Comparison of ENCODE assay signal across 8 cellular contexts in the genomic region with DNA sequence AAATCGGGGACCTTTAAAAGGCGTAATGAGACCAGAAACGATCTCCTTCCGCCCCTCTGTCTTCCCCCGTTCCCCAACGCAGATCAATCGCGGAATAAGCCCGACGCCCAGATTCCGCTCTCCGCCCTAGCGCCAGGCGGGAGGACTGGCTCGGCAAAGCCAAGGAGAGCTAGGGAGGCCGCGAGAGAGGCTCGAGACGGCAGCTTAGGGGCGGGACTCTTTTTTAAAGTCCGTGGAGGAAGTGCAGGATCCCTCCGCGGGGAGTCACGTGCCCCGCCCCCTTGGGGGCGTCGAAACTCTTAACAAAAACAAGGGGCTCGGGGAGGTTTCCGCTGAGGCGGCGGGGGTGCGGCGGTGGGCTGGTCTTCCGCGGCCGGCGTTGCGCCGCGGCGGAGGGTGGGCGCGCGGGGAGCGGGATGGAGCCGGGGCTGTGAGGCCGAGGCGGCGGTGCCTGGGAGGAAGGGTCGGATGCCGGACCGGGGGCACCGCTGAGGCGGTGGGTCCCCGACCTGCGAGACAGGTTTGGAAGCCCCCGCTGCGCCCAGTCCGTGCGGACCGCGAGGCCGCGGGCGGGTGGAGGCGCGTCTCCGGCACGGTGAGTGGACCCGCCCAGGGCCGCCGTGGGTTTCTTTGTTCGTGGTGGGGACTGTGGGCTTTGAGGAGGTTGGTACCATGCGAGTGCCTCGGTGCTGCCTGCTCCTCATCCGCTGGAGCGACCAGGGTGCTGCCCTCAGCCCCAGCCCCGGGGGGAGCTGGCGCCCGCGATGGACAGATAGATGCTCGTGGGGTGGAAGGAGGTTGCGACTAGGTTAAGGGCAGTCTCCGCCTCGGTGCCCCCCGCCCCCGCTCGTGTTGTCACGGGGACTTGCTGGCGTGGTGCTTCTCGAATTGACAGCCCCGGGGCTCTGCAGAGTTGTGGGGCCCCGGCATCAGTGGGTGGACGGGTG. TPM values are rescaled to one million over a fixed set of nuclear protein-coding genes. Genes with fewer than 3 reads are reported as not detected.
A peak's percentile ranks its signal among the peaks of the same experiment; 100 is the strongest.
DNase-seq lines count a peak whose midpoint lies in the region; ATAC-seq and TF ChIP-seq lines count a peak whose summit lies in the region.

A gene with protein sequence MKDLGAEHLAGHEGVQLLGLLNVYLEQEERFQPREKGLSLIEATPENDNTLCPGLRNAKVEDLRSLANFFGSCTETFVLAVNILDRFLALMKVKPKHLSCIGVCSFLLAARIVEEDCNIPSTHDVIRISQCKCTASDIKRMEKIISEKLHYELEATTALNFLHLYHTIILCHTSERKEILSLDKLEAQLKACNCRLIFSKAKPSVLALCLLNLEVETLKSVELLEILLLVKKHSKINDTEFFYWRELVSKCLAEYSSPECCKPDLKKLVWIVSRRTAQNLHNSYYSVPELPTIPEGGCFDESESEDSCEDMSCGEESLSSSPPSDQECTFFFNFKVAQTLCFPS (plus strand): TSS at position 296 of the 947 bp plus-strand sequence. CDS start 1,326 bp downstream, outside the sequence.

- peak within 1 kb of the TSS; percentile 100 for H2BK5ac ChIP-seq in mesenchymal stem cell (ENCODE audit: low read depth, low read length, poor library complexity, severe bottlenecking)

- H3K4me1 ChIP-seq in ectodermal cell (ENCODE audit: control insufficient read depth, insufficient read depth, low read length) (peaks cover 31% of the 10 kb centered on the region), mesenchymal stem cell (ENCODE audit: control insufficient read depth, insufficient read depth, low read depth, low read length) (no peaks in the 10 kb centered on the region)

- peak within 1 kb of the TSS; percentile 82 for H2AK5ac ChIP-seq in mesenchymal stem cell (ENCODE audit: low read length, severe bottlenecking)

- H3K9me3 ChIP-seq in ectodermal cell (ENCODE audit: control insufficient read depth, low read length) (no peaks in the 10 kb centered on the region), mesenchymal stem cell (ENCODE audit: control insufficient read depth, low read length) (no peaks in the 10 kb centered on the region)

- TF ChIP-seq CTCF in activated CD8-positive, alpha-beta T cell treated with anti-CD3 and anti-CD28 coated beads for 36 hours (IDR thresholded peaks at IDR 0.05): no peak

- peaks cover 36% of the 10 kb centered on the region for H3K4me1 Mint-ChIP-seq in activated CD8-positive, alpha-beta T cell treated with anti-CD3 and anti-CD28 coated beads for 36 hours (ENCODE audit: low read depth)

- peak within 1 kb of the TSS; percentile 95 for H3K9ac ChIP-seq in mesenchymal stem cell (ENCODE audit: low read length)

- H3K27me3 ChIP-seq in ectodermal cell (ENCODE audit: control insufficient read depth, insufficient read depth, low read length, poor library complexity, severe bottlenecking) (no peaks in the 10 kb centered on the region), mesenchymal stem cell (ENCODE audit: control insufficient read depth in 1 of 2, insufficient read depth in 1 of 2, low read length in 2 of 2) (no peaks in the 10 kb centered on the region)

- H4K8ac ChIP-seq in mesenchymal stem cell (ENCODE audit: low read length): peak within 1 kb of the TSS; percentile 95

- H3K9me3 Mint-ChIP-seq in activated CD8-positive, alpha-beta T cell treated with anti-CD3 and anti-CD28 coated beads for 36 hours: no peaks in the 10 kb centered on the region

- no peaks in the 10 kb centered on the region for H3K27me3 Mint-ChIP-seq in activated CD8-positive, alpha-beta T cell treated with anti-CD3 and anti-CD28 coated beads for 36 hours

- peak within 1 kb of the TSS; percentile 93 for H3K4me3 Mint-ChIP-seq in activated CD8-positive, alpha-beta T cell treated with anti-CD3 and anti-CD28 coated beads for 36 hours

- H3K36me3 ChIP-seq in ectodermal cell (ENCODE audit: control insufficient read depth, insufficient read depth, low read length): peaks cover 25% of the 10 kb centered on the region
- peaks cover under 1 to 35% of the 10 kb centered on the region in 2 experiments for H3K36me3 ChIP-seq in mesenchymal stem cell (ENCODE audit: control insufficient read depth in 1 of 2, insufficient read depth in 2 of 2, low read depth in 1 of 2, low read length in 2 of 2)

- in situ Hi-C loops in ACHN (cut with HindIII; ENCODE audit: low pct_ligation_motif_present, low pct_unique_long_range_greater_than_20kb, low sequenced_read_pairs): no loop called here

- H2BK15ac ChIP-seq in mesenchymal stem cell (ENCODE audit: low read depth, poor library complexity, severe bottlenecking): peak within 1 kb of the TSS; percentile 100

- peak within 1 kb of the TSS; percentile 97 for H3K27ac Mint-ChIP-seq in activated CD8-positive, alpha-beta T cell treated with anti-CD3 and anti-CD28 coated beads for 36 hours

- intact Hi-C loops in activated CD8-positive, alpha-beta T cell treated with anti-CD3 and anti-CD28 coated beads for 36 hours (cut with micrococcal nuclease): loop anchor here (2.0 kb wide), 1 partner anchor 80 kb away; no protein-coding TSS in a partner anchor

- POLR2A ChIA-PET in activated CD8-positive, alpha-beta T cell treated with anti-CD3 and anti-CD28 coated beads for 36 hours (lab: Charles Lee): interaction anchor here (0.6 to 2.1 kb wide), 4 partner anchors 9 to 425 kb away, joined by 3 to 4 read pairs (median 4); no protein-coding TSS in a partner anchor

- DNase-seq in ACHN (peak; percentile 88), NCI-H748 treated with DMSO at 0.1 percent for 48 hours (lab: John Stamatoyannopoulos, UW) (peak; percentile 89), mesenchymal stem cell (peak; percentile 97)
- peak; percentile 91 for DNase-seq in activated CD8-positive, alpha-beta T cell treated with anti-CD3 and anti-CD28 coated beads for 36 hours
- DNase-seq in stimulated activated CD8-positive, alpha-beta memory T cell treated with anti-CD3 and anti-CD28 coated beads, Interleukin-12 subunit alpha, Interleukin-12 subunit beta, amount 100 ng/mL, for 24 hours (ENCODE audit: extremely low read depth): peak; percentile 56

- peak within 1 kb of the TSS; percentile 97 to 100 for H3K4ac ChIP-seq in mesenchymal stem cell (ENCODE audit: low read depth in 1 of 2, low read length in 2 of 2)

- CTCF ChIA-PET in activated CD8-positive, alpha-beta T cell treated with anti-CD3 and anti-CD28 coated beads for 36 hours (lab: Charles Lee): interaction anchor here (0.8 to 3.1 kb wide), 6 partner anchors 46 to 80 kb away, joined by 3 to 18 read pairs (median 4); no protein-coding TSS in a partner anchor

- peak within 1 kb of the TSS; percentile 98 for H3K4me2 ChIP-seq in mesenchymal stem cell (ENCODE audit: low read length, poor library complexity, severe bottlenecking)

- peak within 1 kb of the TSS in 1 of 2 experiments; percentile 100 for H3K14ac ChIP-seq in mesenchymal stem cell (ENCODE audit: low read length in 2 of 2)

- H3K79me1 ChIP-seq in mesenchymal stem cell (replicated peaks; ENCODE audit: low read length, poor library complexity, severe bottlenecking): peaks cover 7% of the 10 kb centered on the region

- peak within 1 kb of the TSS; percentile 95 to 99 for H2BK12ac ChIP-seq in mesenchymal stem cell (ENCODE audit: low read length in 2 of 2)

- ATAC-seq in GM19025 (IDR thresholded peaks at IDR 0.05; ENCODE audit: low read depth, unreplicated experiment) (peak; percentile 17), HG03342 (IDR thresholded peaks at IDR 0.05; ENCODE audit: unreplicated experiment) (peak; percentile 19)
- peak; percentile 38 for ATAC-seq in activated CD8-positive, alpha-beta T cell treated with anti-CD3 and anti-CD28 coated beads for 36 hours

- peak within 1 kb of the TSS in 1 of 2 experiments; percentile 100 for H3K23ac ChIP-seq in mesenchymal stem cell (ENCODE audit: low read length in 2 of 2)

- peak within 1 kb of the TSS; percentile 98 for H4K91ac ChIP-seq in mesenchymal stem cell (ENCODE audit: low read length)

- H2AFZ ChIP-seq in mesenchymal stem cell (ENCODE audit: low read depth, low read length): peak within 1 kb of the TSS; percentile 85

- H2BK120ac ChIP-seq in mesenchymal stem cell (ENCODE audit: low read depth, low read length): peak within 1 kb of the TSS; percentile 94

- H3K4me3 ChIP-seq in ectodermal cell (ENCODE audit: insufficient read depth, low read depth, low read length) (peak within 1 kb of the TSS; percentile 93), mesenchymal stem cell (ENCODE audit: insufficient read depth in 1 of 2, low read depth in 1 of 2, low read length in 2 of 2) (peak within 1 kb of the TSS; percentile 88 to 100)

- H3K18ac ChIP-seq in mesenchymal stem cell (ENCODE audit: low read depth in 1 of 2, low read length in 2 of 2): peak within 1 kb of the TSS; percentile 99 to 100

- H3K27ac ChIP-seq in ectodermal cell (ENCODE audit: insufficient read depth, low read depth, low read length, poor library complexity, severe bottlenecking) (peak within 1 kb of the TSS; percentile 99), mesenchymal stem cell (ENCODE audit: low read length, poor library complexity, severe bottlenecking) (peak within 1 kb of the TSS; percentile 100)

- peaks cover 24% of the 10 kb centered on the region for H3K36me3 Mint-ChIP-seq in activated CD8-positive, alpha-beta T cell treated with anti-CD3 and anti-CD28 coated beads for 36 hours (ENCODE audit: low read depth)

- 0% methylated on average over 94 of the region's 94 CpGs for WGBS in ectodermal cell, 2 experiments
- WGBS in mesenchymal stem cell: under 1% methylated on average over 70 of the region's 94 CpGs

RNA-seq across cellular contexts. Expression of the gene that starts here (rescaled TPM):
- total RNA-seq in activated CD8-positive, alpha-beta T cell treated with anti-CD3 and anti-CD28 coated beads for 36 hours: 10 to 100 TPM; 54.3 to 55.5 TPM
- polyA plus RNA-seq in ectodermal cell (2013, experiment 1 of 4): 134 TPM
- polyA plus RNA-seq in ectodermal cell (2013, experiment 2 of 4): 215 TPM
- polyA plus RNA-seq in ectodermal cell (2013, experiment 3 of 4): 152 TPM
- 175 TPM for polyA plus RNA-seq in ectodermal cell (2013, experiment 4 of 4)
- 34.1 TPM for polyA plus RNA-seq in mesenchymal stem cell (2013, experiment 1 of 2)
- polyA plus RNA-seq in mesenchymal stem cell (2013, experiment 2 of 2): 35.7 TPM

Comparison
In these comparisons a context has a peak if more than half of its experiments do, and no peak if none do; other contexts are left out.
1. Peak in every context shown above with its lines: DNase-seq, ATAC-seq, H3K4me3 ChIP-seq and H3K27ac ChIP-seq.